Comparison of ENCODE assay signal across 2 cellular contexts in genomic region chr1:81125672-81126071, GRCh38.
A peak's percentile ranks its signal among the peaks of the same experiment; 100 is the strongest.
TF ChIP-seq lines count a peak whose summit lies in the region.

No MANE protein-coding gene starts in this region.

TF ChIP-seq in HEK293, 187 proteins besides CTCF, POLR2A, EP300 and RAD21 (continued from another document):
- TF ChIP-seq, protein P1, sequence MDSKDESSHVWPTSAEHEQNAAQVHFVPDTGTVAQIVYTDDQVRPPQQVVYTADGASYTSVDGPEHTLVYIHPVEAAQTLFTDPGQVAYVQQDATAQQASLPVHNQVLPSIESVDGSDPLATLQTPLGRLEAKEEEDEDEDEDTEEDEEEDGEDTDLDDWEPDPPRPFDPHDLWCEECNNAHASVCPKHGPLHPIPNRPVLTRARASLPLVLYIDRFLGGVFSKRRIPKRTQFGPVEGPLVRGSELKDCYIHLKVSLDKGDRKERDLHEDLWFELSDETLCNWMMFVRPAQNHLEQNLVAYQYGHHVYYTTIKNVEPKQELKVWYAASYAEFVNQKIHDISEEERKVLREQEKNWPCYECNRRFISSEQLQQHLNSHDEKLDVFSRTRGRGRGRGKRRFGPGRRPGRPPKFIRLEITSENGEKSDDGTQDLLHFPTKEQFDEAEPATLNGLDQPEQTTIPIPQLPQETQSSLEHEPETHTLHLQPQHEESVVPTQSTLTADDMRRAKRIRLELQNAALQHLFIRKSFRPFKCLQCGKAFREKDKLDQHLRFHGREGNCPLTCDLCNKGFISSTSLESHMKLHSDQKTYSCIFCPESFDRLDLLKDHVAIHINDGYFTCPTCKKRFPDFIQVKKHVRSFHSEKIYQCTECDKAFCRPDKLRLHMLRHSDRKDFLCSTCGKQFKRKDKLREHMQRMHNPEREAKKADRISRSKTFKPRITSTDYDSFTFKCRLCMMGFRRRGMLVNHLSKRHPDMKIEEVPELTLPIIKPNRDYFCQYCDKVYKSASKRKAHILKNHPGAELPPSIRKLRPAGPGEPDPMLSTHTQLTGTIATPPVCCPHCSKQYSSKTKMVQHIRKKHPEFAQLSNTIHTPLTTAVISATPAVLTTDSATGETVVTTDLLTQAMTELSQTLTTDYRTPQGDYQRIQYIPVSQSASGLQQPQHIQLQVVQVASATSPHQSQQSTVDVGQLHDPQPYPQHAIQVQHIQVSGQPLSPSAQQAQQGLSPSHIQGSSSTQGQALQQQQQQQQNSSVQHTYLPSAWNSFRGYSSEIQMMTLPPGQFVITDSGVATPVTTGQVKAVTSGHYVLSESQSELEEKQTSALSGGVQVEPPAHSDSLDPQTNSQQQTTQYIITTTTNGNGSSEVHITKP (tag by site-specific recombination; IDR thresholded peaks at IDR 0.05): no peak
- TF ChIP-seq ZNF133 (tag by site-specific recombination; IDR thresholded peaks at IDR 0.05): peak; percentile 71
- TF ChIP-seq, protein P2, sequence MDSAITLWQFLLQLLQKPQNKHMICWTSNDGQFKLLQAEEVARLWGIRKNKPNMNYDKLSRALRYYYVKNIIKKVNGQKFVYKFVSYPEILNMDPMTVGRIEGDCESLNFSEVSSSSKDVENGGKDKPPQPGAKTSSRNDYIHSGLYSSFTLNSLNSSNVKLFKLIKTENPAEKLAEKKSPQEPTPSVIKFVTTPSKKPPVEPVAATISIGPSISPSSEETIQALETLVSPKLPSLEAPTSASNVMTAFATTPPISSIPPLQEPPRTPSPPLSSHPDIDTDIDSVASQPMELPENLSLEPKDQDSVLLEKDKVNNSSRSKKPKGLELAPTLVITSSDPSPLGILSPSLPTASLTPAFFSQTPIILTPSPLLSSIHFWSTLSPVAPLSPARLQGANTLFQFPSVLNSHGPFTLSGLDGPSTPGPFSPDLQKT (IDR thresholded peaks at IDR 0.05; ENCODE audit: borderline replicate concordance, low read depth, low read length): no peak
- TF ChIP-seq ZFP37 (tag by site-specific recombination; IDR thresholded peaks at IDR 0.05): no peak

TF ChIP-seq in GM23338, 12 proteins besides CTCF, POLR2A, EP300 and RAD21 (continued from another document):
- no peak for TF ChIP-seq ZNF462 (CRISPR knock-in tag; IDR thresholded peaks at IDR 0.05)
- no peak for TF ChIP-seq CREB1 (CRISPR knock-in tag; IDR thresholded peaks at IDR 0.05; ENCODE audit: low read depth)
- TF ChIP-seq STAT1 (IDR thresholded peaks at IDR 0.05; ENCODE audit: unreplicated experiment): no peak
- TF ChIP-seq EZH2 (IDR thresholded peaks at IDR 0.05; ENCODE audit: low read depth, unreplicated experiment): no peak
- TF ChIP-seq ETS1 (IDR thresholded peaks at IDR 0.05): no peak
- TF ChIP-seq JUNB (IDR thresholded peaks at IDR 0.05; ENCODE audit: unreplicated experiment): no peak
- no peak for TF ChIP-seq ZNF331 (CRISPR knock-in tag; IDR thresholded peaks at IDR 0.05; ENCODE audit: low read depth)
- TF ChIP-seq EZH2phosphoT487 (IDR thresholded peaks at IDR 0.05; ENCODE audit: unreplicated experiment): no peak
